Comparison of ENCODE assay signal across 16 cellular contexts in genomic region chr5:83740741-83741140, GRCh38. TPM values are rescaled to one million over a fixed set of nuclear protein-coding genes. Genes with fewer than 3 reads are reported as not detected.
DNase-seq lines count a peak whose midpoint lies in the region; ATAC-seq and TF ChIP-seq lines count a peak whose summit lies in the region.
"Had no signal": no experiment of that assay in that cellular context is flagged by ENCODE, and none has a peak within 500 bp of the region (broad histone marks: within the 10 kb centered on the region; RNA-seq: fewer than 3 reads in every experiment).

No MANE protein-coding gene starts in this region.

- no peak overlapping the region for H3K4me3 Mint-ChIP-seq in activated CD4-positive, alpha-beta T cell treated with anti-CD3 and anti-CD28 coated beads, Interleukin-2, amount 10 ng/mL, durations not matched to agents 24 days and 14 days
- H3K4me3 Mint-ChIP-seq: CD4-positive, alpha-beta memory T cell; type B pancreatic cell had no signal

- no peak for TF ChIP-seq CTCF in GM06990 (IDR thresholded peaks at IDR 0.05; ENCODE audit: insufficient read depth, low read length, poor library complexity, severe bottlenecking)

- H3K9me3 Mint-ChIP-seq in activated CD4-positive, alpha-beta T cell treated with anti-CD3 and anti-CD28 coated beads, Interleukin-2, amount 10 ng/mL, durations not matched to agents 24 days and 14 days = no peaks in the 10 kb centered on the region
- H3K9me3 Mint-ChIP-seq: type B pancreatic cell had no signal

- H3K4me1 Mint-ChIP-seq in activated CD4-positive, alpha-beta T cell treated with anti-CD3 and anti-CD28 coated beads, Interleukin-2, amount 10 ng/mL, durations not matched to agents 24 days and 14 days = no peaks in the 10 kb centered on the region
- H3K4me1 Mint-ChIP-seq: CD4-positive, alpha-beta memory T cell had no signal

- ATAC-seq in GM19324 (IDR thresholded peaks at IDR 0.05; ENCODE audit: low FRiP score, unreplicated experiment) (peak; percentile 78), HG02610 (IDR thresholded peaks at IDR 0.05; ENCODE audit: unreplicated experiment) (peak; percentile 77), HG03354 (IDR thresholded peaks at IDR 0.05; ENCODE audit: poor library complexity, severe bottlenecking, unreplicated experiment) (peak; percentile 63), Right ventricle myocardium inferior (no peak)
- ATAC-seq: Panc1, psoas muscle had no signal

- no peaks in the 10 kb centered on the region for H3K27me3 ChIP-seq in GM06990 (replicated peaks; ENCODE audit: control insufficient read depth, insufficient read depth, low read length)

- H3K4me3 ChIP-seq in GM06990 (replicated peaks; ENCODE audit: low read depth, low read length) = no peak overlapping the region
- H3K4me3 ChIP-seq: psoas muscle had no signal

- no peaks in the 10 kb centered on the region for H3K36me3 Mint-ChIP-seq in activated CD4-positive, alpha-beta T cell treated with anti-CD3 and anti-CD28 coated beads, Interleukin-2, amount 10 ng/mL, durations not matched to agents 24 days and 14 days (ENCODE audit: low read depth)
- H3K36me3 Mint-ChIP-seq: CD4-positive, alpha-beta memory T cell; type B pancreatic cell had no signal

- DNase-seq in GM06990 (ENCODE audit: extremely low read depth, insufficient read length) = peak; percentile 30
- DNase-seq in Right ventricle myocardium inferior (ENCODE audit: missing footprints) = no peak
- DNase-seq in activated CD4-positive, alpha-beta T cell treated with anti-CD3 and anti-CD28 coated beads, Interleukin-2, amount 10 ng/mL, durations not matched to agents 24 days and 14 days = no peak
- DNase-seq in SIG-M5 treated with dmso at 0.1 percent for 504 hours (lab: John Stamatoyannopoulos, UW; ENCODE audit: unreplicated experiment) = no peak
- DNase-seq in germinal center (ENCODE audit: low spot score) = no peak
- DNase-seq: activated CD4-positive, alpha-beta T cell treated with anti-CD3 and anti-CD28 coated beads for 1 hour; activated T-cell treated with anti-CD3 and anti-CD28 coated beads, Interleukin-2, amount 50 U/mL, for 1 hour; CD4-positive, alpha-beta memory T cell; NCI-H1092 treated with DMSO at 0.1 percent for 48 hours; NCI-H2227 treated with DMSO at 0.1 percent for 48 hours; psoas muscle had no signal

- intact Hi-C loops in Right ventricle myocardium inferior (cut with DNase I) = no loop called here
- intact Hi-C loops in activated CD4-positive, alpha-beta T cell treated with anti-CD3 and anti-CD28 coated beads, Interleukin-2, amount 10 ng/mL, durations not matched to agents 24 days and 14 days (cut with micrococcal nuclease) = no loop called here

- no peaks in the 10 kb centered on the region for H3K36me3 ChIP-seq in GM06990 (ENCODE audit: control insufficient read depth, insufficient read depth, low read length)

- no peaks in the 10 kb centered on the region for H3K27me3 Mint-ChIP-seq in activated CD4-positive, alpha-beta T cell treated with anti-CD3 and anti-CD28 coated beads, Interleukin-2, amount 10 ng/mL, durations not matched to agents 24 days and 14 days
- H3K27me3 Mint-ChIP-seq: type B pancreatic cell had no signal

- H3K27ac Mint-ChIP-seq in activated CD4-positive, alpha-beta T cell treated with anti-CD3 and anti-CD28 coated beads, Interleukin-2, amount 10 ng/mL, durations not matched to agents 24 days and 14 days = no peak overlapping the region
- H3K27ac Mint-ChIP-seq: CD4-positive, alpha-beta memory T cell; type B pancreatic cell had no signal

RNA-seq across cellular contexts. Expression of gene HAPLN1, which starts 20.1 kb away (rescaled TPM):
- total RNA-seq in Right ventricle myocardium inferior = 0.19 TPM
- not detected in 2 replicates for total RNA-seq in activated CD4-positive, alpha-beta T cell treated with anti-CD3 and anti-CD28 coated beads, Interleukin-2, amount 10 ng/mL, durations not matched to agents 24 days and 14 days
- total RNA-seq: CD4-positive, alpha-beta memory T cell; psoas muscle had no signal
